ENCODE assay signal across 8 cellular contexts in genomic region chr14:77212933-77213656, GRCh38. TPM values are rescaled to one million over a fixed set of nuclear protein-coding genes. Genes with fewer than 3 reads are reported as not detected.
DNase-seq lines count a peak whose midpoint lies in the region; ATAC-seq and TF ChIP-seq lines count a peak whose summit lies in the region.

No MANE protein-coding gene starts in this region.

- 0% methylated on average over 2 of the region's 17 CpGs; no CpG with 5 or more reads in 1 of the 2 experiments for WGBS in IMR-90 (ENCODE audit: extremely low coverage in 2 of 2, insufficient read length in 1 of 2), 2 experiments

- POLR2A ChIA-PET in IMR-90 (lab: Charles Lee; ENCODE audit: unreplicated experiment): no interaction called here

- H3K18ac ChIP-seq in IMR-90 (ENCODE audit: low read depth, low read length): no peak overlapping the region

- no peaks in the 10 kb centered on the region for H3K9me3 ChIP-seq in IMR-90 (ENCODE audit: control insufficient read depth, insufficient read depth, low read length)
- H3K9me3 ChIP-seq in T-helper 17 cell (ENCODE audit: control insufficient read depth, low read length, poor library complexity, severe bottlenecking): no peaks in the 10 kb centered on the region

- no peak overlapping the region for H3K23ac ChIP-seq in IMR-90 (ENCODE audit: low read depth, low read length)

- no peak overlapping the region for H2AK5ac ChIP-seq in IMR-90 (ENCODE audit: low read depth, low read length)

- no peaks in the 10 kb centered on the region for H3K4me1 Mint-ChIP-seq in CD14-positive monocyte
- H3K4me1 Mint-ChIP-seq in T-helper 17 cell: peaks cover 6% of the 10 kb centered on the region

- H3K9me1 ChIP-seq in IMR-90 (ENCODE audit: insufficient read depth, low read length): no peaks in the 10 kb centered on the region

- H2BK20ac ChIP-seq in IMR-90 (ENCODE audit: low read depth, low read length): no peak overlapping the region

- no peak overlapping the region for H4K91ac ChIP-seq in IMR-90 (ENCODE audit: insufficient read depth, low read depth, low read length)

- H3K4me3 ChIP-seq in IMR-90 (ENCODE audit: insufficient read depth, low read depth, low read length) (no peak overlapping the region), cardiac fibroblast (replicated peaks in 1 of 2; ENCODE audit: low read depth in 2 of 2, low read length in 2 of 2) (no peak overlapping the region)

- intact Hi-C loops in CD14-positive monocyte (cut with micrococcal nuclease): no loop called here
- intact Hi-C loops in IMR-90 (cut with micrococcal nuclease): loop anchor here (5.0 kb wide), 1 partner anchor 1081 kb away; no protein-coding TSS in a partner anchor

- no peak overlapping the region for H3K4ac ChIP-seq in IMR-90 (ENCODE audit: low read depth, low read length)

- no peak for DNase-seq in CD14-positive monocyte (ENCODE audit: low spot score)
- DNase-seq in IMR-90: no peak
- DNase-seq in OCI-M1 (lab: John Stamatoyannopoulos, UW): peak; percentile 38
- peak; percentile 15 to 29 for DNase-seq in cardiac fibroblast (ENCODE audit: low read depth in 2 of 2)
- DNase-seq in myocyte (ENCODE audit: low read depth): peak; percentile 24
- no peak for DNase-seq in T-helper 17 cell
- no peak for DNase-seq in SKM-1 treated with dmso at 0.1 percent for 144 hours (lab: John Stamatoyannopoulos, UW; ENCODE audit: unreplicated experiment)

- no peak overlapping the region for H2BK120ac ChIP-seq in IMR-90 (ENCODE audit: low read depth, low read length)

- BruUV-seq in IMR-90 (replicated peaks; lab: Mats Ljungman, UMichigan): no TSS peak

- H3K27me3 ChIP-seq in IMR-90 (ENCODE audit: control insufficient read depth, insufficient read depth, low read length): peaks cover 3% of the 10 kb centered on the region; the same call in 1 of the 2 replicates

- no peaks in the 10 kb centered on the region for H3K79me1 ChIP-seq in IMR-90 (ENCODE audit: low read depth in 1 of 2, low read length in 2 of 2)

- H3K36me3 Mint-ChIP-seq in CD14-positive monocyte: no peaks in the 10 kb centered on the region
- peaks cover 4% of the 10 kb centered on the region for H3K36me3 Mint-ChIP-seq in T-helper 17 cell (ENCODE audit: low read depth)

- no peak overlapping the region for H2BK5ac ChIP-seq in IMR-90 (ENCODE audit: low read depth, low read length, poor library complexity, severe bottlenecking)

- no peak overlapping the region for H3K14ac ChIP-seq in IMR-90 (replicated peaks; ENCODE audit: low read depth, low read length)

- dilution Hi-C loops in IMR-90 (cut with HindIII; ENCODE audit: low sequenced_read_pairs, unreplicated experiment): no loop called here

- no peaks in the 10 kb centered on the region for H4K20me1 ChIP-seq in IMR-90 (ENCODE audit: insufficient read depth, low read length)

- TF ChIP-seq POLR2A in IMR-90 (IDR thresholded peaks at IDR 0.05; ENCODE audit: low read depth, low read length): no peak

- ATAC-seq in GM19023 (IDR thresholded peaks at IDR 0.05; ENCODE audit: unreplicated experiment): peak; percentile 67
- peak; percentile 68 for ATAC-seq in IMR-90 (ENCODE audit: low read depth)
- no peak for ATAC-seq in T-helper 17 cell

- H3K9ac ChIP-seq in IMR-90 (ENCODE audit: low read depth, low read length): no peak overlapping the region

- no peak overlapping the region for H3K27ac ChIP-seq in IMR-90 (ENCODE audit: insufficient read depth, low read length)

- H4K5ac ChIP-seq in IMR-90 (ENCODE audit: low read depth, low read length): no peak overlapping the region

- no peaks in the 10 kb centered on the region for H3K4me1 ChIP-seq in IMR-90 (ENCODE audit: control insufficient read depth, insufficient read depth, low read length)

- in situ Hi-C loops in IMR-90 (cut with MboI; ENCODE audit: low sequenced_read_pairs): no loop called here

- no peak overlapping the region for H3K27ac Mint-ChIP-seq in CD14-positive monocyte
- H3K27ac Mint-ChIP-seq in T-helper 17 cell: no peak overlapping the region

- H2BK15ac ChIP-seq in IMR-90 (ENCODE audit: low read depth, low read length): no peak overlapping the region

- H3K56ac ChIP-seq in IMR-90 (ENCODE audit: extremely low read depth, insufficient read depth, low read length): no peak overlapping the region

- no peak overlapping the region for H2AK9ac ChIP-seq in IMR-90 (replicated peaks; ENCODE audit: low read depth, low read length, poor library complexity)

- CTCF ChIA-PET in IMR-90 (lab: Yijun Ruan, JAX): interaction anchor here (0.6 to 1.1 kb wide), 3 partner anchors 9 to 64 kb away, joined by 3 read pairs; no protein-coding TSS in a partner anchor

- H3K9me3 Mint-ChIP-seq in CD14-positive monocyte: peaks cover 0 to 2% (median 0%) of the 10 kb centered on the region in 7 donors

- TF ChIP-seq CTCF in CD14-positive monocyte (IDR thresholded peaks at IDR 0.05) (peak; percentile 47), IMR-90 (conservative IDR thresholded peaks at IDR 0.05; ENCODE audit: low read depth, low read length) (peak; percentile 46), cardiac fibroblast (IDR thresholded peaks at IDR 0.05; ENCODE audit: low read depth, low read length) (peak; percentile 83)

- H2AFZ ChIP-seq in IMR-90 (replicated peaks; ENCODE audit: low read length, poor library complexity): no peak overlapping the region

- no peak overlapping the region for H3K4me2 ChIP-seq in IMR-90 (ENCODE audit: low read depth, low read length)

- no peak overlapping the region for H3K4me3 Mint-ChIP-seq in CD14-positive monocyte
- H3K4me3 Mint-ChIP-seq in T-helper 17 cell: no peak overlapping the region

- no peak overlapping the region for H4K8ac ChIP-seq in IMR-90 (ENCODE audit: low read depth in 2 of 2, low read length in 2 of 2)

- H3K27me3 Mint-ChIP-seq in CD14-positive monocyte (ENCODE audit: low read depth in 3 of 3): peaks cover 9 to 11% (median 10%) of the 10 kb centered on the region in 3 donors
- H3K27me3 Mint-ChIP-seq in T-helper 17 cell: peaks cover 41% of the 10 kb centered on the region

- peak; percentile 19; the same call in 1 of the 2 replicates for TF ChIP-seq RAD21 in IMR-90 (IDR thresholded peaks at IDR 0.05; ENCODE audit: low read length)

- no peaks in the 10 kb centered on the region for H3K36me3 ChIP-seq in IMR-90 (ENCODE audit: control insufficient read depth, insufficient read depth, low read length)

TF ChIP-seq in IMR-90, 13 proteins besides CTCF, POLR2A, EP300 and RAD21:
- TF ChIP-seq RFX5 (IDR thresholded peaks at IDR 0.05; ENCODE audit: low read depth, low read length): no peak
- no peak for TF ChIP-seq CEBPB (IDR thresholded peaks at IDR 0.05; ENCODE audit: low read depth, low read length)
- no peak for TF ChIP-seq USF2 (IDR thresholded peaks at IDR 0.05; ENCODE audit: low read depth, low read length)
- no peak for TF ChIP-seq MXI1 (IDR thresholded peaks at IDR 0.05; ENCODE audit: borderline replicate concordance, low read depth, low read length)
- TF ChIP-seq SMC3 (IDR thresholded peaks at IDR 0.05; ENCODE audit: low read depth, low read length): peak; percentile 17; the same call in 1 of the 2 replicates
- TF ChIP-seq CHD1 (IDR thresholded peaks at IDR 0.05; ENCODE audit: low read depth, low read length): no peak
- no peak for TF ChIP-seq BHLHE40 (IDR thresholded peaks at IDR 0.05; ENCODE audit: low read depth, low read length)
- TF ChIP-seq RCOR1 (IDR thresholded peaks at IDR 0.05; ENCODE audit: insufficient replicate concordance, low read length): no peak
TF ChIP-seq in IMR-90: peak in this region for 1.

RNA-seq across cellular contexts. Expression of gene TMEM63C, which starts 31.5 kb away (rescaled TPM):
- polyA plus RNA-seq in CD14-positive monocyte (under 1 TPM in 1 of 2 donors, not detected in 1; 0.78 TPM), IMR-90 (2012; rRNA removed) (not detected in 2 replicates)
- total RNA-seq in IMR-90 (2012; rRNA removed) (under 0.01 TPM in 1 of 2 replicates, not detected in the other), myocyte (0.08 and 0.16 TPM in 2 replicates), T-helper 17 cell (1 to 10 TPM in 1 of 2 donors, under 1 TPM in 1; 0.65 to 1.1 TPM)
- 0.01 TPM in 1 of 2 replicates, not detected in the other for polyA plus RNA-seq in IMR-90 (2012; cell fraction: cytosol; rRNA removed)
- 0.03 TPM in 1 of 2 replicates, not detected in the other for polyA plus RNA-seq in IMR-90 (2012; cell fraction: nucleus; rRNA removed; ENCODE audit: low replicate concordance)
- 0.04 TPM for polyA plus RNA-seq in myocyte (2012)

RNA-seq across cellular contexts. Expression of gene NGB, which starts 57.9 kb away (rescaled TPM):
- polyA plus RNA-seq in CD14-positive monocyte (not detected), IMR-90 (2012; rRNA removed) (not detected in 2 replicates)
- total RNA-seq in IMR-90 (2012; rRNA removed) (not detected in 2 replicates), myocyte (not detected in 2 replicates), T-helper 17 cell (not detected)
- not detected in 2 replicates for polyA plus RNA-seq in IMR-90 (2012; cell fraction: cytosol; rRNA removed)
- polyA plus RNA-seq in IMR-90 (2012; cell fraction: nucleus; rRNA removed; ENCODE audit: low replicate concordance): not detected in 2 replicates
- not detected for polyA plus RNA-seq in myocyte (2012)

Comparison
In these comparisons a context has a peak if more than half of its experiments do, and no peak if none do; other contexts are left out.
1. DNase-seq: peak in OCI-M1 (single experiment), cardiac fibroblast (2 of 2) and myocyte (single experiment); none in CD14-positive monocyte (single experiment), IMR-90 (single experiment), T-helper 17 cell (0 of 3) and SKM-1 treated with dmso at 0.1 percent for 144 hours (single experiment).
2. Peak in every context shown above with its lines, with median percentiles within 50 percentile points of each other: CTCF ChIP-seq.